Comparison of ENCODE assay signal across 18 cellular contexts in the genomic region with DNA sequence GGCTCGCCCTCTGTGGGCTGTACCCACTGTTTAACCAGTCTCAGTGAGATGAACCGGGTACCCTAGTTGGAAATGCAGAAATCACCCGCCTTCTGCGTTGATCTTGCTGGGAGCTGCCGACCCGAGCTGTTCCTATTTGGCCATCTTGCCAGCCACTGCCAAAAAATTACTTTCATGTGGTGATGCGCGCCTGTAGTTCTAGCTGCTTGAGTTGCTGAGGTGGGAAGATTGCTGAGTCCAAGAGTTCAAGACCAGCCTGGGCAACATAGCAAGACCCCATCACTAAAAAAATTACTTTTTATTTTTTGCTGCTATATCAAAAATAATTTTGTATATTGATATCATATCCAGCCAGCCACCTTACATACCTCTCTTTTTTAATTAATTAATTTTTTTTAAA. TPM values are rescaled to one million over a fixed set of nuclear protein-coding genes. Genes with fewer than 3 reads are reported as not detected.
DNase-seq lines count a peak whose midpoint lies in the region; ATAC-seq, FAIRE-seq and TF ChIP-seq lines count a peak whose summit lies in the region.
"Had no signal": no experiment of that assay in that cellular context is flagged by ENCODE, and none has a peak within 500 bp of the region (broad histone marks: within the 10 kb centered on the region; RNA-seq: fewer than 3 reads in every experiment).

No MANE protein-coding gene starts in this region.

- H3K9me3 ChIP-seq in HepG2 (ENCODE audit: low read length) (peaks cover 24% of the 10 kb centered on the region), right lobe of liver (peaks cover 0 to 3% (median 0%) of the 10 kb centered on the region in 4 donors), K562 (replicated peaks; ENCODE audit: control insufficient read depth, insufficient read depth, low read depth, low read length) (no peaks in the 10 kb centered on the region), adrenal gland (replicated peaks in 1 of 3) (peaks cover 0 to 9% (median 0%) of the 10 kb centered on the region in 3 donors)

- intact Hi-C loops in HepG2 (cut with micrococcal nuclease; ENCODE audit: unreplicated experiment) = no loop called here
- intact Hi-C loops in right lobe of liver (cut with DNase I) = no loop called here
- intact Hi-C loops in K562 (cut with micrococcal nuclease) = no loop called here
- intact Hi-C loops in adrenal gland (cut with DNase I) = no loop called here

- no peak overlapping the region for H3K4me2 ChIP-seq in HepG2 (ENCODE audit: low read depth, low read length)
- H3K4me2 ChIP-seq in K562 (ENCODE audit: insufficient read depth, low read length) = no peak overlapping the region
- H3K4me2 ChIP-seq: A549; BLaER1 treated with 17β-estradiol and CSF1 and Interleukin-3, amounts not matched to agents 10 nM and 100 nM had no signal

- H3K27me3 ChIP-seq in HepG2 (ENCODE audit: control insufficient read depth in 1 of 2, insufficient read depth in 2 of 2, low read length in 2 of 2) (no peaks in the 10 kb centered on the region), right lobe of liver (no peaks in the 10 kb centered on the region), K562 (ENCODE audit: control insufficient read depth in 2 of 2, insufficient read depth in 2 of 2, low read length in 2 of 2) (no peaks in the 10 kb centered on the region), adrenal gland (no peaks in the 10 kb centered on the region)
- H3K27me3 ChIP-seq: BLaER1 treated with 17β-estradiol and CSF1 and Interleukin-3, amounts not matched to agents 10 nM and 100 nM had no signal

- H3K9me1 ChIP-seq in K562 (ENCODE audit: control insufficient read depth, insufficient read depth, low read length) = no peaks in the 10 kb centered on the region

- peaks cover 13 to 62% of the 10 kb centered on the region in 2 experiments; a peak in 4 of 5 replicates for H3K36me3 ChIP-seq in HepG2 (replicated peaks in 1 of 2; ENCODE audit: control insufficient read depth in 1 of 2, insufficient read depth in 2 of 2, low read length in 2 of 2)
- H3K36me3 ChIP-seq in right lobe of liver = peaks cover 0 to 4% (median 0%) of the 10 kb centered on the region in 4 donors
- no peaks in the 10 kb centered on the region for H3K36me3 ChIP-seq in K562 (ENCODE audit: control insufficient read depth, insufficient read depth, low read length)
- peaks cover 0 to 7% of the 10 kb centered on the region in 2 donors for H3K36me3 ChIP-seq in adrenal gland (replicated peaks in 1 of 2)

- H3K4me1 ChIP-seq in HepG2 (ENCODE audit: insufficient read depth, low read length) = peaks cover 7% of the 10 kb centered on the region; the same call in 1 of the 2 replicates
- H3K4me1 ChIP-seq in right lobe of liver = no peaks in the 10 kb centered on the region
- H3K4me1 ChIP-seq in K562 (replicated peaks in 1 of 2; ENCODE audit: control insufficient read depth in 2 of 2, insufficient read depth in 2 of 2, low read length in 2 of 2) = peaks cover 0 to 2% of the 10 kb centered on the region in 2 experiments; a peak in 1 of 5 replicates
- H3K4me1 ChIP-seq in adrenal gland (replicated peaks in 1 of 2) = no peaks in the 10 kb centered on the region
- H3K4me1 ChIP-seq: A549; BLaER1 treated with 17β-estradiol and CSF1 and Interleukin-3, amounts not matched to agents 10 nM and 100 nM; Caco-2 had no signal

- BruUV-seq in HepG2 (replicated peaks; lab: Mats Ljungman, UMichigan) = no TSS peak
- BruUV-seq in K562 (replicated peaks; lab: Mats Ljungman, UMichigan) = no TSS peak

- no peak for ATAC-seq in HepG2
- ATAC-seq in right lobe of liver = no peak
- ATAC-seq in K562 = no peak
- ATAC-seq: A549; CD8-positive, alpha-beta T cell had no signal

- no peak overlapping the region for H3K4me3 ChIP-seq in HepG2 (replicated peaks in 1 of 3; ENCODE audit: insufficient read depth in 1 of 3, low read depth in 2 of 3, low read length in 3 of 3)
- no peak overlapping the region for H3K4me3 ChIP-seq in right lobe of liver
- no peak overlapping the region for H3K4me3 ChIP-seq in K562
- no peak overlapping the region for H3K4me3 ChIP-seq in adrenal gland
- H3K4me3 ChIP-seq: A549; BLaER1 treated with 17β-estradiol and CSF1 and Interleukin-3, amounts not matched to agents 10 nM and 100 nM had no signal

- DNase-seq in HepG2 (ENCODE audit: low spot score) = no peak
- DNase-seq in right lobe of liver = no peak
- no peak for DNase-seq in K562 (ENCODE audit: extremely low read depth in 1 of 4, low spot score in 3 of 4)
- no peak for DNase-seq in adrenal gland
- no peak for DNase-seq in activated naive CD4-positive, alpha-beta T cell (lab: John Stamatoyannopoulos, UW)
- DNase-seq: AML-193; Caco-2; Calu3; CD4-positive, alpha-beta T cell; CD8-positive, alpha-beta T cell; DMS79 treated with DMSO at 0.1 percent for 48 hours; GF-D8 had no signal

- TF ChIP-seq EP300 in HepG2 (IDR thresholded peaks at IDR 0.05; ENCODE audit: low read depth in 2 of 2, low read length in 2 of 2) (no peak), HepG2 (CRISPR knock-in tag; IDR thresholded peaks at IDR 0.05; ENCODE audit: borderline replicate concordance) (no peak), K562 (IDR thresholded peaks at IDR 0.05; ENCODE audit: low read length) (no peak)

- CTCF ChIA-PET in HepG2 (lab: Yijun Ruan, JAX; ENCODE audit: low intra/inter-chr PET ratio, low total read pairs) (no interaction called here), K562 (lab: Yijun Ruan, JAX; ENCODE audit: low intra/inter-chr PET ratio) (no interaction called here)

- WGBS in HepG2 (ENCODE audit: low lambda C conversion rate) = 99% methylated on average over 8 of the region's 8 CpGs
- 100% methylated on average over 2 of the region's 8 CpGs for WGBS in right lobe of liver (ENCODE audit: insufficient coverage, low coverage, low lambda C conversion rate, missing lambda C conversion rate)
- WGBS in K562 (ENCODE audit: insufficient coverage, low coverage, missing lambda C conversion rate) = 95% methylated on average over 8 of the region's 8 CpGs
- 97 to 99% (median 98%) methylated on average over 8 of the region's 8 CpGs for WGBS in adrenal gland, 4 donors

- TF ChIP-seq RAD21 in HepG2 (CRISPR knock-in tag; IDR thresholded peaks at IDR 0.05) (no peak), K562 (CRISPR knock-in tag; conservative IDR thresholded peaks at IDR 0.05 in 1 of 2, IDR thresholded peaks at IDR 0.05 in 1 of 2) (no peak)

- TF ChIP-seq POLR2A in HepG2 (IDR thresholded peaks at IDR 0.05; ENCODE audit: insufficient read depth in 1 of 2, low read depth in 2 of 2, low read length in 2 of 2) (no peak), right lobe of liver (IDR thresholded peaks at IDR 0.05) (no peak), K562 (conservative IDR thresholded peaks at IDR 0.05) (no peak), adrenal gland (IDR thresholded peaks at IDR 0.05) (no peak)

- H3K27ac ChIP-seq in HepG2 (ENCODE audit: extremely low read length, insufficient read depth, low read length) (no peak overlapping the region), right lobe of liver (no peak overlapping the region), K562 (ENCODE audit: extremely low read depth, low read depth, low read length) (no peak overlapping the region), adrenal gland (no peak overlapping the region)
- H3K27ac ChIP-seq: 22Rv1; A549; BLaER1 treated with 17β-estradiol and CSF1 and Interleukin-3, amounts not matched to agents 10 nM and 100 nM; C4-2B had no signal

- H2AFZ ChIP-seq in HepG2 (ENCODE audit: low read length) (no peak overlapping the region), K562 (ENCODE audit: low read depth, low read length) (no peak overlapping the region)

- in situ Hi-C loops in HepG2 (cut with HindIII; ENCODE audit: extremely low pct_ligation_motif_present, low pct_unique_long_range_greater_than_20kb) = no loop called here
- in situ Hi-C loops in K562 (cut with MboI) = loop anchor here (25.0 kb wide), 1 partner anchor 1318 kb away; a partner anchor contains a TSS

- no peaks in the 10 kb centered on the region for H3K79me2 ChIP-seq in HepG2 (ENCODE audit: insufficient read depth, low read length)
- no peaks in the 10 kb centered on the region for H3K79me2 ChIP-seq in K562 (ENCODE audit: control insufficient read depth, insufficient read depth, low read length)

- no peak overlapping the region for H3K9ac ChIP-seq in HepG2 (ENCODE audit: insufficient read depth, low read depth, low read length)
- no peak overlapping the region for H3K9ac ChIP-seq in K562 (ENCODE audit: insufficient read depth in 1 of 2, low read depth in 2 of 2, low read length in 2 of 2)
- H3K9ac ChIP-seq: BLaER1 treated with 17β-estradiol and CSF1 and Interleukin-3, amounts not matched to agents 10 nM and 100 nM had no signal

- TF ChIP-seq CTCF in HepG2 (CRISPR knock-in tag; IDR thresholded peaks at IDR 0.05) (no peak), right lobe of liver (IDR thresholded peaks at IDR 0.05) (no peak), K562 (IDR thresholded peaks at IDR 0.05 in 2 of 3, conservative IDR thresholded peaks at IDR 0.05 in 1 of 3; ENCODE audit: insufficient read depth in 2 of 3, low read depth in 1 of 3, low read length in 3 of 3) (no peak), adrenal gland (IDR thresholded peaks at IDR 0.05) (no peak)

- no peaks in the 10 kb centered on the region for H4K20me1 ChIP-seq in HepG2 (ENCODE audit: insufficient read depth, low read length)
- no peaks in the 10 kb centered on the region for H4K20me1 ChIP-seq in K562 (replicated peaks; ENCODE audit: control insufficient read depth, insufficient read depth, low read length)
- H4K20me1 ChIP-seq: BLaER1 treated with 17β-estradiol and CSF1 and Interleukin-3, amounts not matched to agents 10 nM and 100 nM had no signal

- POLR2A ChIA-PET in HepG2 (lab: Yijun Ruan, JAX) (interaction anchor here (1.2 kb wide), 1 partner anchor 18 kb away, joined by 3 read pairs; a partner anchor contains a TSS), K562 (lab: Yijun Ruan, JAX) (no interaction called here)

- FAIRE-seq in HepG2 (lab: Jason Lieb, UNC) (no peak), K562 (lab: Jason Lieb, UNC) (no peak)
- FAIRE-seq: A549, D721Med, GM12891 had no signal

RNA-seq across cellular contexts. Expression of a gene that starts 18.4 kb away (rescaled TPM):
- total RNA-seq in HepG2 (2016; rRNA removed; fragmentation: Illumina TruSeq; extraction: Trizol) = 23.8 and 35.5 TPM in 2 replicates
- 3.3 and 3.7 TPM in 2 replicates for total RNA-seq in HepG2 (2016; cell fraction: cytosol; rRNA removed; fragmentation: Illumina TruSeq; extraction: Trizol; ENCODE audit: low read depth)
- total RNA-seq in HepG2 (2016; cell fraction: insoluble cytoplasmic fraction; rRNA removed; fragmentation: Illumina TruSeq; extraction: Trizol) = 27.6 and 34.0 TPM in 2 replicates
- total RNA-seq in HepG2 (2016; cell fraction: membrane; rRNA removed; fragmentation: Illumina TruSeq; extraction: Trizol) = 13.4 and 14.6 TPM in 2 replicates
- total RNA-seq in HepG2 (2016; cell fraction: nucleus; rRNA removed; fragmentation: Illumina TruSeq; extraction: Trizol) = 35.9 and 40.7 TPM in 2 replicates
- polyA plus RNA-seq in HepG2 (2011; rRNA removed) = 16.6 and 21.1 TPM in 2 replicates
- 5.9 and 10.4 TPM in 2 replicates for polyA plus RNA-seq in HepG2 (2011; cell fraction: cytosol; rRNA removed)
- 10.1 and 15.3 TPM in 2 replicates for polyA plus RNA-seq in HepG2 (2011; cell fraction: nucleus; rRNA removed)
- 20.9 and 22.7 TPM in 2 replicates for polyA plus RNA-seq in HepG2 (2012)
- 3.5 and 3.7 TPM in 2 replicates for polyA plus RNA-seq in HepG2 (2016; cell fraction: cytosol; fragmentation: Illumina TruSeq; extraction: Trizol; ENCODE audit: low read depth)
- polyA plus RNA-seq in HepG2 (2016; cell fraction: insoluble cytoplasmic fraction; fragmentation: Illumina TruSeq; extraction: Trizol; ENCODE audit: low read depth) = 52.9 and 57.5 TPM in 2 replicates
- 11.6 and 12.9 TPM in 2 replicates for polyA plus RNA-seq in HepG2 (2016; cell fraction: membrane; fragmentation: Illumina TruSeq; extraction: Trizol; ENCODE audit: low read depth)
- 54.9 and 62.3 TPM in 2 replicates for polyA plus RNA-seq in HepG2 (2016; cell fraction: nucleus; fragmentation: Illumina TruSeq; extraction: Trizol; ENCODE audit: insufficient read depth, low read depth)
- 1.5 and 1.8 TPM in 2 replicates for polyA minus RNA-seq in HepG2 (2011; rRNA and poly(A)+ RNA removed; ENCODE audit: low replicate concordance)
- 10.1 and 11.6 TPM in 2 replicates for polyA minus RNA-seq in HepG2 (2011; cell fraction: cytosol; rRNA and poly(A)+ RNA removed)
- 52.1 and 73.6 TPM in 2 replicates for polyA minus RNA-seq in HepG2 (2011; cell fraction: nucleus; rRNA and poly(A)+ RNA removed)
- 1 to 10 TPM; 2.3 to 6.2 (median 3.3) TPM for total RNA-seq in right lobe of liver
- 2.5 and 12.8 TPM in 2 replicates for total RNA-seq in K562 (2011; cell fraction: chromatin; rRNA removed; ENCODE audit: low replicate concordance)
- total RNA-seq in K562 (2011; cell fraction: nucleolus; rRNA removed) = 0.50 and 1.1 TPM in 2 replicates
- total RNA-seq in K562 (2011; cell fraction: nucleoplasm; rRNA removed) = 2.1 and 5.7 TPM in 2 replicates
- 1.2 and 1.3 TPM in 2 replicates for total RNA-seq in K562 (2014; rRNA removed)
- 3.6 and 4.5 TPM in 2 replicates for total RNA-seq in K562 (2014; rRNA removed; fragmentation: Illumina TruSeq; extraction: Trizol)
- total RNA-seq in K562 (2015; rRNA removed; fragmentation: Illumina TruSeq; extraction: Trizol) = 4.1 and 4.2 TPM in 2 replicates
- 2.6 and 4.7 TPM in 2 replicates for total RNA-seq in K562 (2021)
- 3.2 and 4.7 TPM in 2 replicates for polyA plus RNA-seq in K562 (2011; rRNA removed)
- 0.30 and 0.80 TPM in 2 replicates for polyA plus RNA-seq in K562 (2011; cell fraction: cytosol; rRNA removed)
- polyA plus RNA-seq in K562 (2011; cell fraction: nucleus; rRNA removed) = 1.7 and 3.3 TPM in 2 replicates
- polyA plus RNA-seq in K562 (2012) = 2.0 and 3.7 TPM in 2 replicates
- polyA plus RNA-seq in K562 (2014; fragmentation: Illumina TruSeq; extraction: Trizol) = 3.3 and 3.5 TPM in 2 replicates
- polyA plus RNA-seq in K562 (2014; fragmentation: Nextera tagmentation; extraction: Ambion mirVana) = 1 to 10 TPM; 1.4 to 2.0 TPM
- polyA plus RNA-seq in K562 (2014; rRNA removed) = 3.5 and 4.0 TPM in 2 replicates
- 3.0 and 3.6 TPM in 2 replicates for polyA minus RNA-seq in K562 (2011; rRNA and poly(A)+ RNA removed)
- polyA minus RNA-seq in K562 (2011; cell fraction: cytosol; rRNA and poly(A)+ RNA removed) = 1.7 and 4.0 TPM in 2 replicates
- 2.6 and 4.1 TPM in 2 replicates for polyA minus RNA-seq in K562 (2011; cell fraction: nucleus; rRNA and poly(A)+ RNA removed)
- 10 to 100 TPM in 5 of 8 donors, 1 to 10 TPM in 3; 5.2 to 27.6 (median 11.7) TPM for total RNA-seq in adrenal gland
- polyA plus RNA-seq in adrenal gland = 10 to 100 TPM in 1 of 3 donors, 1 to 10 TPM in 2; 4.3 to 23.2 (median 6.4) TPM

RNA-seq across cellular contexts. Expression of a gene that starts 35.4 kb away (rescaled TPM):
- total RNA-seq in HepG2 (2016; rRNA removed; fragmentation: Illumina TruSeq; extraction: Trizol) (89.2 and 103 TPM in 2 replicates), right lobe of liver (10 to 100 TPM; 16.2 to 23.3 (median 19.7) TPM), K562 (2014; rRNA removed) (5.9 and 6.2 TPM in 2 replicates), K562 (2014; rRNA removed; fragmentation: Illumina TruSeq; extraction: Trizol) (14.6 and 15.5 TPM in 2 replicates), K562 (2015; rRNA removed; fragmentation: Illumina TruSeq; extraction: Trizol) (13.3 and 16.3 TPM in 2 replicates), K562 (2021) (14.0 and 14.7 TPM in 2 replicates), adrenal gland (100 to 1,000 TPM in 1 of 8 donors, 10 to 100 TPM in 7; 40.2 to 116 (median 74.2) TPM)
- 67.7 and 82.5 TPM in 2 replicates for total RNA-seq in HepG2 (2016; cell fraction: cytosol; rRNA removed; fragmentation: Illumina TruSeq; extraction: Trizol; ENCODE audit: low read depth)
- 88.4 and 98.4 TPM in 2 replicates for total RNA-seq in HepG2 (2016; cell fraction: insoluble cytoplasmic fraction; rRNA removed; fragmentation: Illumina TruSeq; extraction: Trizol)
- total RNA-seq in HepG2 (2016; cell fraction: membrane; rRNA removed; fragmentation: Illumina TruSeq; extraction: Trizol) = 66.2 and 85.5 TPM in 2 replicates
- total RNA-seq in HepG2 (2016; cell fraction: nucleus; rRNA removed; fragmentation: Illumina TruSeq; extraction: Trizol) = 215 and 231 TPM in 2 replicates
- polyA plus RNA-seq in HepG2 (2011; rRNA removed) (58.2 and 65.0 TPM in 2 replicates), K562 (2011; rRNA removed) (3.9 and 5.8 TPM in 2 replicates), K562 (2014; fragmentation: Illumina TruSeq; extraction: Trizol) (7.1 and 9.2 TPM in 2 replicates), K562 (2014; fragmentation: Nextera tagmentation; extraction: Ambion mirVana) (1 to 10 TPM; 2.5 to 3.4 TPM), K562 (2014; rRNA removed) (4.7 and 6.2 TPM in 2 replicates), adrenal gland (10 to 100 TPM; 31.7 to 49.1 (median 47.0) TPM)
- polyA plus RNA-seq in HepG2 (2011; cell fraction: cytosol; rRNA removed) = 20.3 and 33.5 TPM in 2 replicates
- 72.7 and 78.9 TPM in 2 replicates for polyA plus RNA-seq in HepG2 (2011; cell fraction: nucleus; rRNA removed)
- 49.6 and 52.4 TPM in 2 replicates for polyA plus RNA-seq in HepG2 (2012)
- 4.1 TPM in 2 replicates for polyA plus RNA-seq in HepG2 (2016; cell fraction: cytosol; fragmentation: Illumina TruSeq; extraction: Trizol; ENCODE audit: low read depth)
- 61.0 and 61.5 TPM in 2 replicates for polyA plus RNA-seq in HepG2 (2016; cell fraction: insoluble cytoplasmic fraction; fragmentation: Illumina TruSeq; extraction: Trizol; ENCODE audit: low read depth)
- 8.3 and 9.4 TPM in 2 replicates for polyA plus RNA-seq in HepG2 (2016; cell fraction: membrane; fragmentation: Illumina TruSeq; extraction: Trizol; ENCODE audit: low read depth)
- 95.7 and 106 TPM in 2 replicates for polyA plus RNA-seq in HepG2 (2016; cell fraction: nucleus; fragmentation: Illumina TruSeq; extraction: Trizol; ENCODE audit: insufficient read depth, low read depth)
- 28.8 and 235 TPM in 2 replicates for polyA minus RNA-seq in HepG2 (2011; rRNA and poly(A)+ RNA removed; ENCODE audit: low replicate concordance)
- 103 and 117 TPM in 2 replicates for polyA minus RNA-seq in HepG2 (2011; cell fraction: cytosol; rRNA and poly(A)+ RNA removed)
- polyA minus RNA-seq in HepG2 (2011; cell fraction: nucleus; rRNA and poly(A)+ RNA removed) = 733 and 766 TPM in 2 replicates
- total RNA-seq in K562 (2011; cell fraction: chromatin; rRNA removed; ENCODE audit: low replicate concordance) = 9.5 and 55.1 TPM in 2 replicates
- total RNA-seq in K562 (2011; cell fraction: nucleolus; rRNA removed) = 4.8 and 9.1 TPM in 2 replicates
- 13.9 and 16.5 TPM in 2 replicates for total RNA-seq in K562 (2011; cell fraction: nucleoplasm; rRNA removed)
- polyA plus RNA-seq in K562 (2011; cell fraction: cytosol; rRNA removed) = 1.4 and 2.2 TPM in 2 replicates
- 5.0 and 5.3 TPM in 2 replicates for polyA plus RNA-seq in K562 (2011; cell fraction: nucleus; rRNA removed)
- 4.7 and 6.4 TPM in 2 replicates for polyA plus RNA-seq in K562 (2012)
- 18.6 and 21.9 TPM in 2 replicates for polyA minus RNA-seq in K562 (2011; rRNA and poly(A)+ RNA removed)
- polyA minus RNA-seq in K562 (2011; cell fraction: cytosol; rRNA and poly(A)+ RNA removed) = 7.7 and 10.6 TPM in 2 replicates
- 19.5 and 21.1 TPM in 2 replicates for polyA minus RNA-seq in K562 (2011; cell fraction: nucleus; rRNA and poly(A)+ RNA removed)
